1 cellular context compared by ENCODE assay signal in genomic region chr4:137509855-137510282, GRCh38.
TF ChIP-seq lines count a peak whose summit lies in the region.

No MANE protein-coding gene starts in this region.

TF ChIP-seq in HEK293, 187 proteins besides CTCF, POLR2A, EP300 and RAD21 (continued from another document):
- TF ChIP-seq, protein P1, sequence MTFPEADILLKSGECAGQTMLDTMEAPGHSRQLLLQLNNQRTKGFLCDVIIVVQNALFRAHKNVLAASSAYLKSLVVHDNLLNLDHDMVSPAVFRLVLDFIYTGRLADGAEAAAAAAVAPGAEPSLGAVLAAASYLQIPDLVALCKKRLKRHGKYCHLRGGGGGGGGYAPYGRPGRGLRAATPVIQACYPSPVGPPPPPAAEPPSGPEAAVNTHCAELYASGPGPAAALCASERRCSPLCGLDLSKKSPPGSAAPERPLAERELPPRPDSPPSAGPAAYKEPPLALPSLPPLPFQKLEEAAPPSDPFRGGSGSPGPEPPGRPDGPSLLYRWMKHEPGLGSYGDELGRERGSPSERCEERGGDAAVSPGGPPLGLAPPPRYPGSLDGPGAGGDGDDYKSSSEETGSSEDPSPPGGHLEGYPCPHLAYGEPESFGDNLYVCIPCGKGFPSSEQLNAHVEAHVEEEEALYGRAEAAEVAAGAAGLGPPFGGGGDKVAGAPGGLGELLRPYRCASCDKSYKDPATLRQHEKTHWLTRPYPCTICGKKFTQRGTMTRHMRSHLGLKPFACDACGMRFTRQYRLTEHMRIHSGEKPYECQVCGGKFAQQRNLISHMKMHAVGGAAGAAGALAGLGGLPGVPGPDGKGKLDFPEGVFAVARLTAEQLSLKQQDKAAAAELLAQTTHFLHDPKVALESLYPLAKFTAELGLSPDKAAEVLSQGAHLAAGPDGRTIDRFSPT (tag by site-specific recombination; IDR thresholded peaks at IDR 0.05): no peak
- TF ChIP-seq FEZF1 (tag by site-specific recombination; IDR thresholded peaks at IDR 0.05) (peak; percentile 80), ZNF404 (tag by site-specific recombination; IDR thresholded peaks at IDR 0.05) (no peak), WT1 (tag by site-specific recombination; IDR thresholded peaks at IDR 0.05) (peak; percentile 77), ZBTB44 (tag by site-specific recombination; IDR thresholded peaks at IDR 0.05) (peak; percentile 80), ZNF660 (tag by site-specific recombination; IDR thresholded peaks at IDR 0.05) (0 out of 2 replicates have a peak, but pooled peaks have one; percentile 14), OVOL3 (tag by site-specific recombination; IDR thresholded peaks at IDR 0.05) (no peak), ZNF174 (tag by site-specific recombination; IDR thresholded peaks at IDR 0.05) (no peak), ZNF747 (tag by site-specific recombination; IDR thresholded peaks at IDR 0.05) (no peak), ZNF155 (tag by site-specific recombination; IDR thresholded peaks at IDR 0.05) (no peak), HOXC10 (CRISPR knock-in tag; IDR thresholded peaks at IDR 0.05) (no peak), ZNF211 (tag by site-specific recombination; IDR thresholded peaks at IDR 0.05; ENCODE audit: low read depth) (no peak), KLF16 (tag by site-specific recombination; IDR thresholded peaks at IDR 0.05) (no peak), GLIS2 (tag by site-specific recombination; IDR thresholded peaks at IDR 0.05) (no peak), ZNF175 (tag by site-specific recombination; IDR thresholded peaks at IDR 0.05) (no peak), ZNF501 (tag by site-specific recombination; IDR thresholded peaks at IDR 0.05) (no peak), SP3 (tag by site-specific recombination; IDR thresholded peaks at IDR 0.05) (no peak), TCF7L2 (IDR thresholded peaks at IDR 0.05; ENCODE audit: borderline replicate concordance, low read depth, low read length) (no peak), KLF10 (tag by site-specific recombination; IDR thresholded peaks at IDR 0.05) (peak; percentile 86), GLI4 (tag by site-specific recombination; IDR thresholded peaks at IDR 0.05) (no peak), HOXA7 (CRISPR knock-in tag; IDR thresholded peaks at IDR 0.05; ENCODE audit: borderline replicate concordance) (no peak), ZFP69B (tag by site-specific recombination; IDR thresholded peaks at IDR 0.05) (no peak), GLI2 (tag by site-specific recombination; IDR thresholded peaks at IDR 0.05; ENCODE audit: borderline replicate concordance, low read depth) (no peak), ZNF37A (tag by site-specific recombination; IDR thresholded peaks at IDR 0.05) (no peak), ZNF510 (tag by site-specific recombination; IDR thresholded peaks at IDR 0.05; ENCODE audit: insufficient replicate concordance) (no peak), ZNF768 (tag by site-specific recombination; IDR thresholded peaks at IDR 0.05) (no peak), ZFP3 (tag by site-specific recombination; IDR thresholded peaks at IDR 0.05; ENCODE audit: low read depth) (no peak)
- TF ChIP-seq, protein P2, sequence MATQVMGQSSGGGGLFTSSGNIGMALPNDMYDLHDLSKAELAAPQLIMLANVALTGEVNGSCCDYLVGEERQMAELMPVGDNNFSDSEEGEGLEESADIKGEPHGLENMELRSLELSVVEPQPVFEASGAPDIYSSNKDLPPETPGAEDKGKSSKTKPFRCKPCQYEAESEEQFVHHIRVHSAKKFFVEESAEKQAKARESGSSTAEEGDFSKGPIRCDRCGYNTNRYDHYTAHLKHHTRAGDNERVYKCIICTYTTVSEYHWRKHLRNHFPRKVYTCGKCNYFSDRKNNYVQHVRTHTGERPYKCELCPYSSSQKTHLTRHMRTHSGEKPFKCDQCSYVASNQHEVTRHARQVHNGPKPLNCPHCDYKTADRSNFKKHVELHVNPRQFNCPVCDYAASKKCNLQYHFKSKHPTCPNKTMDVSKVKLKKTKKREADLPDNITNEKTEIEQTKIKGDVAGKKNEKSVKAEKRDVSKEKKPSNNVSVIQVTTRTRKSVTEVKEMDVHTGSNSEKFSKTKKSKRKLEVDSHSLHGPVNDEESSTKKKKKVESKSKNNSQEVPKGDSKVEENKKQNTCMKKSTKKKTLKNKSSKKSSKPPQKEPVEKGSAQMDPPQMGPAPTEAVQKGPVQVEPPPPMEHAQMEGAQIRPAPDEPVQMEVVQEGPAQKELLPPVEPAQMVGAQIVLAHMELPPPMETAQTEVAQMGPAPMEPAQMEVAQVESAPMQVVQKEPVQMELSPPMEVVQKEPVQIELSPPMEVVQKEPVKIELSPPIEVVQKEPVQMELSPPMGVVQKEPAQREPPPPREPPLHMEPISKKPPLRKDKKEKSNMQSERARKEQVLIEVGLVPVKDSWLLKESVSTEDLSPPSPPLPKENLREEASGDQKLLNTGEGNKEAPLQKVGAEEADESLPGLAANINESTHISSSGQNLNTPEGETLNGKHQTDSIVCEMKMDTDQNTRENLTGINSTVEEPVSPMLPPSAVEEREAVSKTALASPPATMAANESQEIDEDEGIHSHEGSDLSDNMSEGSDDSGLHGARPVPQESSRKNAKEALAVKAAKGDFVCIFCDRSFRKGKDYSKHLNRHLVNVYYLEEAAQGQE (tag by site-specific recombination; IDR thresholded peaks at IDR 0.05): no peak
TF ChIP-seq in HEK293: peak in this region for 22.
